In the genomic region with DNA sequence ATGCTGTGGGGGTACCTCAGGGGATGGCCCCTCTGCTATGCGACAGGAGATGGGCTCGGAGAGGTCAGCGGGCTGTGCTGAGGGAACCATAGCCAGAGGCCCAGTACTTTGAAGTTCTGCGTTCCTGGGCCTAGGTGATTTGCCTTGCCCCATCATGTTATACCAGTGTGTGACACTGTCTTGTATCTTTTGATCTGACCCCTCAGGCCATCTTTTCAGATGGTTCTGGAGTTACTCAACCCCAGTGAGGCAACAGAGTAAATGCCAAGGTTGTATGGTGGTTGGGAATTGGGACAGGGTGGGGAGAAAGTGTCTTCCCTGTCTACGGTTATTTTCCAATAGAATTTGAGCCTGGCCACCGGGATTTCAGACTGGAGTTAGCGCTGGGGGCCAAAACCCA, we compare ENCODE assay signal across 24 cellular contexts.
"Had no signal": no experiment of that assay in that cellular context is flagged by ENCODE, and none has a peak within 500 bp of the region (broad histone marks: within the 10 kb centered on the region; RNA-seq: fewer than 3 reads in every experiment).

No MANE protein-coding gene starts in this region.

- H3K27ac Mint-ChIP-seq: activated CD8-positive, alpha-beta T cell treated with anti-CD3 and anti-CD28 coated beads for 36 hours; activated naive CD8-positive, alpha-beta T cell; activated T-cell treated with anti-CD3 and anti-CD28 coated beads, Interleukin-2, amount 50 U/mL, for 72 hours; natural killer cell; type B pancreatic cell had no signal

- H3K27me3 Mint-ChIP-seq: activated CD8-positive, alpha-beta T cell treated with anti-CD3 and anti-CD28 coated beads for 36 hours; activated naive CD8-positive, alpha-beta T cell; brain; central memory CD8-positive, alpha-beta T cell; type B pancreatic cell had no signal

- H3K27me3 ChIP-seq: right atrium auricular region, suprapubic skin had no signal

- H3K4me1 ChIP-seq: suprapubic skin had no signal

- FAIRE-seq: small intestine had no signal

- H3K9me3 Mint-ChIP-seq: activated CD8-positive, alpha-beta T cell treated with anti-CD3 and anti-CD28 coated beads for 36 hours; activated T-cell treated with anti-CD3 and anti-CD28 coated beads, Interleukin-2, amount 50 U/mL, for 72 hours; central memory CD8-positive, alpha-beta T cell; natural killer cell; type B pancreatic cell; WTC11 had no signal

- H3K9me3 ChIP-seq: right atrium auricular region, suprapubic skin had no signal

- H3K4me3 ChIP-seq: right atrium auricular region, suprapubic skin had no signal

- DNase-seq: activated CD4-positive, alpha-beta T cell treated with anti-CD3 and anti-CD28 coated beads for 48 hours; activated CD8-positive, alpha-beta memory T cell treated with anti-CD3 and anti-CD28 coated beads, Interleukin-2, amount 50 U/mL, for 4 hours; activated CD8-positive, alpha-beta T cell treated with anti-CD3 and anti-CD28 coated beads for 36 hours; activated gamma-delta T cell; activated T-cell treated with anti-CD3 and anti-CD28 coated beads, Interleukin-2, amount 50 U/mL, for 72 hours; cortex of kidney; effector memory CD4-positive, alpha-beta T cell; left ventricle myocardium superior; mesenchymal stem cell; natural killer cell; nucleus accumbens; posterior cingulate gyrus; small intestine; stimulated activated CD4-positive, alpha-beta T cell treated with anti-CD3 and anti-CD28 coated beads, Interleukin-4, amount 100 ng/mL, for 4 hours; stimulated activated CD8-positive, alpha-beta memory T cell treated with anti-CD3 and anti-CD28 coated beads, Interleukin-4, amount 100 ng/mL, for 48 hours; stimulated activated naive CD8-positive, alpha-beta T cell treated with anti-CD3 and anti-CD28 coated beads, Interleukin-15, Interleukin-2, amounts not matched to agents 100 U/mL and 50 U/mL, for 24 hours; T-helper 2 cell had no signal

- H3K27ac ChIP-seq: right atrium auricular region, suprapubic skin had no signal

- H3K4me3 Mint-ChIP-seq: activated CD8-positive, alpha-beta T cell treated with anti-CD3 and anti-CD28 coated beads for 36 hours; activated naive CD8-positive, alpha-beta T cell; activated T-cell treated with anti-CD3 and anti-CD28 coated beads, Interleukin-2, amount 50 U/mL, for 72 hours; natural killer cell; type B pancreatic cell; WTC11 had no signal
